ENCODE assay signal across 8 cellular contexts in genomic region chr11:86152006-86152862, GRCh38.
DNase-seq lines count a peak whose midpoint lies in the region; ATAC-seq and TF ChIP-seq lines count a peak whose summit lies in the region.

No MANE protein-coding gene starts in this region.

- H3K4me1 ChIP-seq in transverse colon: peaks cover 15 to 41% (median 18%) of the 10 kb centered on the region in 4 donors

- CTCF ChIA-PET in activated naive CD4-positive, alpha-beta T cell treated with anti-CD3 and anti-CD28 coated beads for 36 hours (lab: Charles Lee): interaction anchor here (0.7 to 1.7 kb wide), 2 partner anchors 10 to 106 kb away, joined by 3 to 4 read pairs; no protein-coding TSS in a partner anchor

- H3K9me3 ChIP-seq in T-helper 17 cell (ENCODE audit: control insufficient read depth, low read length, poor library complexity, severe bottlenecking) (no peaks in the 10 kb centered on the region), transverse colon (no peaks in the 10 kb centered on the region)

- 41% methylated on average over 2 of the region's 2 CpGs; no CpG with 5 or more reads in 1 of the 2 donors for WGBS in transverse colon (ENCODE audit: low coverage in 1 of 2), 2 donors

- no peak overlapping the region for H3K4me3 ChIP-seq in transverse colon

- in situ Hi-C loops in transverse colon (cut with MboI; ENCODE audit: low pct_ligation_motif_present in 1 of 4, low pct_unique_long_range_greater_than_20kb in 1 of 4, low sequenced_read_pairs in 3 of 4): no loop called here

- peak overlapping the region; percentile 39 to 77 (median 56) for H3K27ac ChIP-seq in transverse colon

- peaks cover 4% of the 10 kb centered on the region for H3K27me3 Mint-ChIP-seq in activated naive CD4-positive, alpha-beta T cell treated with anti-CD3 and anti-CD28 coated beads for 36 hours (ENCODE audit: low read depth)
- no peaks in the 10 kb centered on the region for H3K27me3 Mint-ChIP-seq in T-helper 17 cell
- no peaks in the 10 kb centered on the region for H3K27me3 Mint-ChIP-seq in type B pancreatic cell

- intact Hi-C loops in activated naive CD4-positive, alpha-beta T cell treated with anti-CD3 and anti-CD28 coated beads for 36 hours (cut with micrococcal nuclease): no loop called here
- intact Hi-C loops in transverse colon (cut with DNase I; ENCODE audit: low total_unique reads): no loop called here

- no peaks in the 10 kb centered on the region for H3K27me3 ChIP-seq in transverse colon

- TF ChIP-seq CTCF in transverse colon (IDR thresholded peaks at IDR 0.05) (no peak), type B pancreatic cell (conservative IDR thresholded peaks at IDR 0.05) (no peak)

- H3K36me3 Mint-ChIP-seq in activated naive CD4-positive, alpha-beta T cell treated with anti-CD3 and anti-CD28 coated beads for 36 hours (ENCODE audit: low read depth): no peaks in the 10 kb centered on the region
- H3K36me3 Mint-ChIP-seq in activated naive CD4-positive, alpha-beta T cell treated with anti-CD3 and anti-CD28 coated beads, Interleukin-2, amount 50 U/mL, for 72 hours: no peaks in the 10 kb centered on the region
- peaks cover 6% of the 10 kb centered on the region for H3K36me3 Mint-ChIP-seq in T-helper 17 cell (ENCODE audit: low read depth)
- H3K36me3 Mint-ChIP-seq in type B pancreatic cell: no peaks in the 10 kb centered on the region

- no peaks in the 10 kb centered on the region for H3K36me3 ChIP-seq in transverse colon

- H3K27ac Mint-ChIP-seq in activated naive CD4-positive, alpha-beta T cell treated with anti-CD3 and anti-CD28 coated beads for 36 hours: peak overlapping the region; percentile 21
- H3K27ac Mint-ChIP-seq in activated naive CD4-positive, alpha-beta T cell treated with anti-CD3 and anti-CD28 coated beads, Interleukin-2, amount 50 U/mL, for 72 hours: no peak overlapping the region
- H3K27ac Mint-ChIP-seq in T-helper 17 cell: peak overlapping the region; percentile 89
- no peak overlapping the region for H3K27ac Mint-ChIP-seq in type B pancreatic cell

- H3K9me3 Mint-ChIP-seq in activated naive CD4-positive, alpha-beta T cell treated with anti-CD3 and anti-CD28 coated beads for 36 hours: no peaks in the 10 kb centered on the region
- no peaks in the 10 kb centered on the region for H3K9me3 Mint-ChIP-seq in activated naive CD4-positive, alpha-beta T cell treated with anti-CD3 and anti-CD28 coated beads, Interleukin-2, amount 50 U/mL, for 72 hours
- no peaks in the 10 kb centered on the region for H3K9me3 Mint-ChIP-seq in type B pancreatic cell

- no peak for DNase-seq in activated naive CD4-positive, alpha-beta T cell treated with anti-CD3 and anti-CD28 coated beads for 36 hours
- DNase-seq in activated naive CD4-positive, alpha-beta T cell treated with anti-CD3 and anti-CD28 coated beads, Interleukin-2, amount 50 U/mL, for 72 hours (ENCODE audit: low spot score in 2 of 2): no peak
- no peak for DNase-seq in T-helper 17 cell
- peak; percentile 77 for DNase-seq in inferior parietal cortex (ENCODE audit: extremely low spot score)
- DNase-seq in transverse colon: no peak
- DNase-seq in RKO (ENCODE audit: low spot score): no peak
- DNase-seq in type B pancreatic cell (ENCODE audit: extremely low spot score, unreplicated experiment): no peak

- no peak for TF ChIP-seq POLR2A in transverse colon (IDR thresholded peaks at IDR 0.05)

- no peak for TF ChIP-seq EP300 in transverse colon (IDR thresholded peaks at IDR 0.05; ENCODE audit: low read depth)

- ATAC-seq in activated naive CD4-positive, alpha-beta T cell treated with anti-CD3 and anti-CD28 coated beads, Interleukin-2, amount 50 U/mL, for 72 hours: no peak
- ATAC-seq in T-helper 17 cell: peak; percentile 23
- no peak for ATAC-seq in GM19467 (IDR thresholded peaks at IDR 0.05; ENCODE audit: unreplicated experiment)

- no peak overlapping the region for H3K4me3 Mint-ChIP-seq in activated naive CD4-positive, alpha-beta T cell treated with anti-CD3 and anti-CD28 coated beads for 36 hours
- H3K4me3 Mint-ChIP-seq in T-helper 17 cell (no peak overlapping the region), type B pancreatic cell (no peak overlapping the region)

- H3K4me1 Mint-ChIP-seq in activated naive CD4-positive, alpha-beta T cell treated with anti-CD3 and anti-CD28 coated beads for 36 hours (ENCODE audit: low read depth): peaks cover 13% of the 10 kb centered on the region
- H3K4me1 Mint-ChIP-seq in T-helper 17 cell (peaks cover 28% of the 10 kb centered on the region), type B pancreatic cell (ENCODE audit: unreplicated experiment) (peaks cover 17% of the 10 kb centered on the region)

Comparison
In these comparisons a context has a peak if more than half of its experiments do, and no peak if none do; other contexts are left out.
1. H3K27ac Mint-ChIP-seq: peak in activated naive CD4-positive, alpha-beta T cell treated with anti-CD3 and anti-CD28 coated beads for 36 hours (single experiment) and T-helper 17 cell (single experiment); none in activated naive CD4-positive, alpha-beta T cell treated with anti-CD3 and anti-CD28 coated beads, Interleukin-2, amount 50 U/mL, for 72 hours (0 of 2) and type B pancreatic cell (single experiment).